8 cellular contexts compared by ENCODE assay signal in the genomic region with DNA sequence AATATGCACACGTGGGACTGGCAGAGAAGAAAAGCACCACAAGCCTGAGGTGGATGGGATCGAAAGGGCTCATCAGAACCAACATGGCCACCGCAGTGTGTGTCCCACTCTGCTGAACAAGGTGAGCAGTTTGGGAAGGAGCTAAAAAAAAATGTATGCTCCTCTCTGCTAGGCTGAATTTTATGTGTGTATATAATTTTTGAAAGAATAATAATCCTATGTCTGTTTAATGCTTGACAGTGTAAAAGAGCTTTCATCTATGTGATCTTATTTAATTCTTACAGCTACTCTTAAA. TPM values are rescaled to one million over a fixed set of nuclear protein-coding genes. Genes with fewer than 3 reads are reported as not detected.
A peak's percentile ranks its signal among the peaks of the same experiment; 100 is the strongest.
DNase-seq lines count a peak whose midpoint lies in the region; ATAC-seq, FAIRE-seq and TF ChIP-seq lines count a peak whose summit lies in the region.

No MANE protein-coding gene starts in this region.

- H3K9ac ChIP-seq in keratinocyte (ENCODE audit: control insufficient read depth, extremely low read depth, insufficient read depth, low read length) = peak overlapping the region; percentile 88

- CTCF ChIA-PET in Caco-2 (lab: Charles Lee) = interaction anchor here (0.7 to 1.7 kb wide), 2 partner anchors 14 to 113 kb away, joined by 4 to 9 read pairs; a partner anchor contains a TSS

- peaks cover 3% of the 10 kb centered on the region for H3K27me3 Mint-ChIP-seq in Caco-2 (ENCODE audit: insufficient read depth, unreplicated experiment)
- no peaks in the 10 kb centered on the region for H3K27me3 Mint-ChIP-seq in activated naive CD8-positive, alpha-beta T cell

- no peaks in the 10 kb centered on the region for H3K9me1 ChIP-seq in keratinocyte (ENCODE audit: control insufficient read depth, extremely low read depth, insufficient read depth, low read length)

- DNase-seq in Caco-2 (peak in 1 of 2 experiments; percentile 47), NCI-H146 treated with DMSO at 0.1 percent for 48 hours (lab: John Stamatoyannopoulos, UW; ENCODE audit: unreplicated experiment) (peak; percentile 42), keratinocyte (ENCODE audit: low read depth, low spot score) (no peak), GOT3 (lab: John Stamatoyannopoulos, UW) (no peak), HK-2 (ENCODE audit: unreplicated experiment) (no peak)
- DNase-seq in stimulated activated effector memory CD8-positive, alpha-beta T cell treated with anti-CD3 and anti-CD28 coated beads, Interleukin-12 subunit alpha, Interleukin-12 subunit beta, amount 100 ng/mL, for 72 hours (ENCODE audit: low spot score in 2 of 2) = peak in 1 of 2 donors; percentile 64
- no peak for DNase-seq in activated CD4-positive, CD25-positive, alpha-beta regulatory T cell treated with anti-CD3 and anti-CD28 coated beads, Interleukin-2, amount 50 U/mL, for 72 hours

- peak overlapping the region; percentile 98 for H3K27ac Mint-ChIP-seq in Caco-2 (ENCODE audit: unreplicated experiment)
- peak overlapping the region; percentile 99 for H3K27ac Mint-ChIP-seq in activated naive CD8-positive, alpha-beta T cell
- H3K27ac Mint-ChIP-seq in stimulated activated effector memory CD8-positive, alpha-beta T cell treated with anti-CD3 and anti-CD28 coated beads, Interleukin-12 subunit alpha, Interleukin-12 subunit beta, amount 100 ng/mL, for 72 hours = peak overlapping the region; percentile 86

- H3K27ac ChIP-seq in keratinocyte (ENCODE audit: control insufficient read depth, insufficient read depth, low read length) = peak overlapping the region; percentile 95

- ATAC-seq in stimulated activated effector memory CD8-positive, alpha-beta T cell treated with anti-CD3 and anti-CD28 coated beads, Interleukin-12 subunit alpha, Interleukin-12 subunit beta, amount 100 ng/mL, for 72 hours = no peak

- peaks cover 7% of the 10 kb centered on the region for H3K4me1 Mint-ChIP-seq in Caco-2 (ENCODE audit: low read depth, unreplicated experiment)
- peaks cover 67% of the 10 kb centered on the region for H3K4me1 Mint-ChIP-seq in activated naive CD8-positive, alpha-beta T cell (ENCODE audit: low read depth)
- H3K4me1 Mint-ChIP-seq in stimulated activated effector memory CD8-positive, alpha-beta T cell treated with anti-CD3 and anti-CD28 coated beads, Interleukin-12 subunit alpha, Interleukin-12 subunit beta, amount 100 ng/mL, for 72 hours = peaks cover 62% of the 10 kb centered on the region

- H3K36me3 ChIP-seq in Caco-2 (ENCODE audit: control insufficient read depth, insufficient read depth, low read length) (no peaks in the 10 kb centered on the region), keratinocyte (ENCODE audit: control insufficient read depth in 2 of 2, extremely low read depth in 1 of 2, insufficient read depth in 2 of 2, low read length in 2 of 2) (no peaks in the 10 kb centered on the region)

- no peaks in the 10 kb centered on the region for H3K79me2 ChIP-seq in keratinocyte (ENCODE audit: control insufficient read depth, insufficient read depth, low read length)

- H4K20me1 ChIP-seq in keratinocyte (ENCODE audit: control insufficient read depth, extremely low read depth, insufficient read depth, low read length) = no peaks in the 10 kb centered on the region

- POLR2A ChIA-PET in Caco-2 (lab: Charles Lee) = interaction anchor here (0.5 kb wide), 1 partner anchor 244 kb away, joined by 6 read pairs; no protein-coding TSS in a partner anchor

- H3K4me1 ChIP-seq in Caco-2 = peaks cover 8% of the 10 kb centered on the region; the same call in 1 of the 2 replicates
- H3K4me1 ChIP-seq in keratinocyte (ENCODE audit: control insufficient read depth, extremely low read depth, insufficient read depth, low read length) = peaks cover 34% of the 10 kb centered on the region

- no peaks in the 10 kb centered on the region for H3K9me3 Mint-ChIP-seq in Caco-2 (ENCODE audit: unreplicated experiment)
- peaks cover 8% of the 10 kb centered on the region for H3K9me3 Mint-ChIP-seq in activated naive CD8-positive, alpha-beta T cell (ENCODE audit: low read depth)
- peaks cover 6% of the 10 kb centered on the region for H3K9me3 Mint-ChIP-seq in stimulated activated effector memory CD8-positive, alpha-beta T cell treated with anti-CD3 and anti-CD28 coated beads, Interleukin-12 subunit alpha, Interleukin-12 subunit beta, amount 100 ng/mL, for 72 hours

- H3K36me3 Mint-ChIP-seq in Caco-2 (ENCODE audit: insufficient read depth, unreplicated experiment) = peaks cover 21% of the 10 kb centered on the region
- H3K36me3 Mint-ChIP-seq in activated naive CD8-positive, alpha-beta T cell = peaks cover 6% of the 10 kb centered on the region
- H3K36me3 Mint-ChIP-seq in stimulated activated effector memory CD8-positive, alpha-beta T cell treated with anti-CD3 and anti-CD28 coated beads, Interleukin-12 subunit alpha, Interleukin-12 subunit beta, amount 100 ng/mL, for 72 hours = peaks cover 47% of the 10 kb centered on the region

- H3K4me3 Mint-ChIP-seq in Caco-2 (ENCODE audit: unreplicated experiment) = peak overlapping the region; percentile 97
- H3K4me3 Mint-ChIP-seq in activated naive CD8-positive, alpha-beta T cell = peak overlapping the region; percentile 94
- peak overlapping the region; percentile 88 for H3K4me3 Mint-ChIP-seq in stimulated activated effector memory CD8-positive, alpha-beta T cell treated with anti-CD3 and anti-CD28 coated beads, Interleukin-12 subunit alpha, Interleukin-12 subunit beta, amount 100 ng/mL, for 72 hours

- intact Hi-C loops in Caco-2 (cut with micrococcal nuclease; ENCODE audit: unreplicated experiment) = loop anchor here (2.0 kb wide), 1 partner anchor 15 kb away; a partner anchor contains a TSS

- no peaks in the 10 kb centered on the region for H3K9me3 ChIP-seq in Caco-2
- H3K9me3 ChIP-seq in keratinocyte (ENCODE audit: control insufficient read depth, low read depth, low read length) = no peaks in the 10 kb centered on the region

- peak overlapping the region; percentile 77 for H2AFZ ChIP-seq in keratinocyte (ENCODE audit: control insufficient read depth, low read length)

- FAIRE-seq in keratinocyte (lab: Jason Lieb, UNC) = no peak

- TF ChIP-seq CTCF in Caco-2 (IDR thresholded peaks at IDR 0.05; ENCODE audit: insufficient read depth in 1 of 2, low read depth in 1 of 2, low read length in 1 of 2, severe bottlenecking in 1 of 2, unreplicated experiment in 1 of 2) = no peak
- TF ChIP-seq CTCF in keratinocyte (optimal IDR thresholded peaks at IDR 0.05 in 1 of 3, IDR thresholded peaks at IDR 0.05 in 1 of 3, conservative IDR thresholded peaks at IDR 0.05 in 1 of 3; ENCODE audit: extremely low read depth in 1 of 3, insufficient read depth in 2 of 3, low read length in 3 of 3) = no peak

- H3K27me3 ChIP-seq in Caco-2 (replicated peaks; ENCODE audit: control insufficient read depth, insufficient read depth, low read length) (no peaks in the 10 kb centered on the region), keratinocyte (ENCODE audit: control insufficient read depth, extremely low read depth, insufficient read depth, low read length) (no peaks in the 10 kb centered on the region)

- H3K4me2 ChIP-seq in keratinocyte (ENCODE audit: control insufficient read depth, extremely low read depth, insufficient read depth, low read depth, low read length) = peak overlapping the region; percentile 99

- BruUV-seq in Caco-2 (replicated peaks; lab: Mats Ljungman, UMichigan) = no TSS peak

- dilution Hi-C loops in keratinocyte (cut with MboI; ENCODE audit: extremely low pct_ligation_motif_present, low sequenced_read_pairs) = no loop called here

- H3K4me3 ChIP-seq in Caco-2 (ENCODE audit: low read depth, low read length) (peak overlapping the region; percentile 45), keratinocyte (ENCODE audit: control insufficient read depth in 2 of 3, extremely low read depth in 1 of 3, insufficient read depth in 2 of 3, low read depth in 1 of 3, low read length in 3 of 3) (peak overlapping the region; percentile 48 to 78 (median 74))

RNA-seq across cellular contexts. Expression of a gene that starts 14.2 kb away (rescaled TPM):
- 17.5 and 20.1 TPM in 2 replicates for total RNA-seq in Caco-2 (2022)
- polyA plus RNA-seq in keratinocyte = 6.5 to 13.0 TPM (median 7.3 TPM) in 3 replicates
- 1.6 TPM for polyA plus RNA-seq in keratinocyte (2011; ENCODE audit: low read depth)
- polyA plus RNA-seq in keratinocyte (2011; cell fraction: cytosol; rRNA removed) = 4.3 and 5.6 TPM in 2 replicates
- polyA plus RNA-seq in keratinocyte (2011; cell fraction: nucleus; rRNA removed) = 23.8 and 32.8 TPM in 2 replicates
- 2.5 and 10.5 TPM in 2 replicates for polyA plus RNA-seq in keratinocyte (2012; ENCODE audit: low replicate concordance)
- polyA minus RNA-seq in keratinocyte = 27.6 to 53.1 TPM (median 28.7 TPM) in 3 replicates
- 17.3 TPM for polyA minus RNA-seq in keratinocyte (2011; cell fraction: cytosol; rRNA and poly(A)+ RNA removed)
- 9.8 and 17.9 TPM in 2 replicates for polyA minus RNA-seq in keratinocyte (2011; cell fraction: nucleus; rRNA and poly(A)+ RNA removed)

RNA-seq across cellular contexts. Expression of a gene that starts 29.6 kb away (rescaled TPM):
- total RNA-seq in Caco-2 (2022) = not detected in 2 replicates
- polyA plus RNA-seq in keratinocyte = not detected in 3 replicates
- polyA plus RNA-seq in keratinocyte (2011; ENCODE audit: low read depth) = not detected
- polyA plus RNA-seq in keratinocyte (2011; cell fraction: cytosol; rRNA removed) = not detected in 2 replicates
- not detected in 2 replicates for polyA plus RNA-seq in keratinocyte (2011; cell fraction: nucleus; rRNA removed)
- polyA plus RNA-seq in keratinocyte (2012; ENCODE audit: low replicate concordance) = not detected in 2 replicates
- 0.33 TPM in 1 of 3 replicates, not detected in the others for polyA minus RNA-seq in keratinocyte
- polyA minus RNA-seq in keratinocyte (2011; cell fraction: cytosol; rRNA and poly(A)+ RNA removed) = not detected
- polyA minus RNA-seq in keratinocyte (2011; cell fraction: nucleus; rRNA and poly(A)+ RNA removed) = not detected in 2 replicates
